24 cellular contexts compared by ENCODE assay signal in genomic region chr3:42176635-42177034, GRCh38.
DNase-seq lines count a peak whose midpoint lies in the region; ATAC-seq and TF ChIP-seq lines count a peak whose summit lies in the region.
"Had no signal": no experiment of that assay in that cellular context is flagged by ENCODE, and none has a peak within 500 bp of the region (broad histone marks: within the 10 kb centered on the region; RNA-seq: fewer than 3 reads in every experiment).

No MANE protein-coding gene starts in this region.

- no peaks in the 10 kb centered on the region for H3K9me3 ChIP-seq in HEK293 (ENCODE audit: control insufficient read depth, insufficient read depth, low read depth, low read length)
- H3K9me3 ChIP-seq in PC-3 (ENCODE audit: low read length), result no peaks in the 10 kb centered on the region
- H3K9me3 ChIP-seq in gastrocnemius medialis, result no peaks in the 10 kb centered on the region
- H3K9me3 ChIP-seq: esophagus muscularis mucosa, sigmoid colon, upper lobe of right lung had no signal

- H3K79me2 ChIP-seq in PC-3 (ENCODE audit: low read length), result no peaks in the 10 kb centered on the region

- H2AFZ ChIP-seq in PC-3 (ENCODE audit: low read length), result no peak overlapping the region

- peaks cover 33% of the 10 kb centered on the region for H3K9me3 Mint-ChIP-seq in glutamatergic neuron (ENCODE audit: unreplicated experiment)
- H3K9me3 Mint-ChIP-seq: T-helper 2 cell treated with Interferon-gamma antibody and Interleukin-4, amounts not matched to agents 5 μg/mL and 100 μg/mL, for 36 hours had no signal

- DNase-seq in PC-3, result peak; percentile 58
- no peak for DNase-seq in glutamatergic neuron
- DNase-seq in gastrocnemius medialis, result no peak
- no peak for DNase-seq in germinal center (ENCODE audit: low spot score)
- DNase-seq in NCI-H1436 (lab: John Stamatoyannopoulos, UW), result no peak
- DNase-seq: activated CD4-positive, CD25-positive, alpha-beta regulatory T cell treated with anti-CD3 and anti-CD28 coated beads, Interleukin-2, amount 50 U/mL, for 72 hours; activated CD8-positive, alpha-beta memory T cell treated with anti-CD3 and anti-CD28 coated beads, Interleukin-2, amount 10 ng/mL, durations not matched to agents 7 days and 5 days; effector CD4-positive, alpha-beta T cell; left ventricle myocardium superior; NCI-H1436 treated with DMSO at 0.1 percent for 48 hours; NCI-H82; stimulated activated naive CD8-positive, alpha-beta T cell treated with anti-CD3 and anti-CD28 coated beads, Interleukin-15, Interleukin-2, amounts not matched to agents 100 U/mL and 50 U/mL, for 24 hours; upper lobe of right lung had no signal

- intact Hi-C loops in PC-3 (cut with micrococcal nuclease), result no loop called here
- intact Hi-C loops in gastrocnemius medialis (cut with DNase I; ENCODE audit: low total_unique reads), result loop anchor here (5.0 kb wide), 1 partner anchor 154 kb away; no protein-coding TSS in a partner anchor

- peak overlapping the region; percentile 64 for H3K27ac Mint-ChIP-seq in glutamatergic neuron (ENCODE audit: unreplicated experiment)
- H3K27ac Mint-ChIP-seq: activated CD8-positive, alpha-beta memory T cell treated with anti-CD3 and anti-CD28 coated beads, Interleukin-2, amount 10 ng/mL, durations not matched to agents 7 days and 5 days; T-helper 2 cell treated with Interferon-gamma antibody and Interleukin-4, amounts not matched to agents 5 μg/mL and 100 μg/mL, for 36 hours had no signal

- peaks cover 5% of the 10 kb centered on the region for H3F3A ChIP-seq in PC-3 (ENCODE audit: low read length, unreplicated experiment)

- no peak overlapping the region for H3K4me3 ChIP-seq in HEK293 (ENCODE audit: low read depth, low read length)
- no peak overlapping the region for H3K4me3 ChIP-seq in PC-3 (ENCODE audit: low read length)
- no peak overlapping the region for H3K4me3 ChIP-seq in gastrocnemius medialis
- H3K4me3 ChIP-seq: cardiac muscle cell, esophagus muscularis mucosa, sigmoid colon, SK-N-MC, upper lobe of right lung had no signal

- no peaks in the 10 kb centered on the region for H3K36me3 Mint-ChIP-seq in glutamatergic neuron (ENCODE audit: unreplicated experiment)

- TF ChIP-seq POLR2A in gastrocnemius medialis (IDR thresholded peaks at IDR 0.05), result no peak

- ATAC-seq in PC-3 (peak; percentile 4; the same call in 1 of the 2 replicates), gastrocnemius medialis (no peak), GM21447 (IDR thresholded peaks at IDR 0.05; ENCODE audit: unreplicated experiment) (no peak), HG03025 (IDR thresholded peaks at IDR 0.05; ENCODE audit: low FRiP score, unreplicated experiment) (no peak)
- ATAC-seq: activated CD8-positive, alpha-beta memory T cell treated with anti-CD3 and anti-CD28 coated beads, Interleukin-2, amount 10 ng/mL, durations not matched to agents 7 days and 5 days; HCT116; left ventricle myocardium superior; Panc1; stimulated activated naive CD8-positive, alpha-beta T cell treated with anti-CD3 and anti-CD28 coated beads, Interleukin-15, Interleukin-2, amounts not matched to agents 100 U/mL and 50 U/mL, for 24 hours; upper lobe of right lung had no signal

- TF ChIP-seq CTCF in HEK293 (tag by site-specific recombination; IDR thresholded peaks at IDR 0.05), result no peak
- TF ChIP-seq CTCF in PC-3 (conservative IDR thresholded peaks at IDR 0.05; ENCODE audit: low read depth, low read length), result no peak
- TF ChIP-seq CTCF in glutamatergic neuron (IDR thresholded peaks at IDR 0.05; ENCODE audit: partially characterized antibody, unreplicated experiment), result no peak
- TF ChIP-seq CTCF in gastrocnemius medialis (IDR thresholded peaks at IDR 0.05 in 4 of 5, conservative IDR thresholded peaks at IDR 0.05 in 1 of 5), result no peak

- peaks cover 44% of the 10 kb centered on the region for H3K4me1 Mint-ChIP-seq in glutamatergic neuron (ENCODE audit: low read depth, unreplicated experiment)

- H3K9me2 ChIP-seq in PC-3 (replicated peaks; ENCODE audit: low read length), result no peaks in the 10 kb centered on the region

- CTCF ChIA-PET in HEK293 (lab: Yijun Ruan, JAX), result interaction anchor here (0.6 to 5.3 kb wide), 2 partner anchors 14 to 17 kb away, joined by 4 to 28 read pairs; no protein-coding TSS in a partner anchor
- CTCF ChIA-PET in PC-3 (lab: Charles Lee), result interaction anchor here (0.6 kb wide), 1 partner anchor 14 kb away, joined by 3 read pairs; no protein-coding TSS in a partner anchor

- in situ Hi-C loops in gastrocnemius medialis (cut with MboI; ENCODE audit: low sequenced_read_pairs in 4 of 4), result loop anchor here in 2 of 4 donors (25.0 kb wide), 1 partner anchor 164 kb away; no protein-coding TSS in a partner anchor

- peaks cover 11% of the 10 kb centered on the region for H3K27me3 Mint-ChIP-seq in glutamatergic neuron (ENCODE audit: unreplicated experiment)
- H3K27me3 Mint-ChIP-seq: activated CD8-positive, alpha-beta memory T cell treated with anti-CD3 and anti-CD28 coated beads, Interleukin-2, amount 10 ng/mL, durations not matched to agents 7 days and 5 days; B cell had no signal

- H3K4me1 ChIP-seq in HEK293 (ENCODE audit: control insufficient read depth, insufficient read depth, low read length) (no peaks in the 10 kb centered on the region; the same call in 1 of the 2 replicates), PC-3 (ENCODE audit: insufficient read depth, low read length) (peaks cover 45% of the 10 kb centered on the region), gastrocnemius medialis (peaks cover 63 to 72% of the 10 kb centered on the region in 2 donors)

- H3K4me2 ChIP-seq in PC-3 (ENCODE audit: low read length), result no peak overlapping the region

- H3K27me3 ChIP-seq in PC-3 (ENCODE audit: low read length) (no peaks in the 10 kb centered on the region), gastrocnemius medialis (no peaks in the 10 kb centered on the region)
- H3K27me3 ChIP-seq: cardiac muscle cell, esophagus muscularis mucosa, sigmoid colon, upper lobe of right lung had no signal

- H4K20me1 ChIP-seq in PC-3 (ENCODE audit: low read length), result no peaks in the 10 kb centered on the region

- H3K4me3 Mint-ChIP-seq in glutamatergic neuron (ENCODE audit: unreplicated experiment), result no peak overlapping the region
- H3K4me3 Mint-ChIP-seq: activated CD8-positive, alpha-beta memory T cell treated with anti-CD3 and anti-CD28 coated beads, Interleukin-2, amount 10 ng/mL, durations not matched to agents 7 days and 5 days; T-helper 2 cell treated with Interferon-gamma antibody and Interleukin-4, amounts not matched to agents 5 μg/mL and 100 μg/mL, for 36 hours had no signal

- BruUV-seq in PC-3 (replicated peaks; lab: Mats Ljungman, UMichigan), result no TSS peak

- POLR2A ChIA-PET in HEK293 (lab: Yijun Ruan, JAX) (interaction anchor here (0.5 kb wide), 1 partner anchor 9 kb away, joined by 4 read pairs; no protein-coding TSS in a partner anchor), PC-3 (lab: Charles Lee; ENCODE audit: unreplicated experiment) (no interaction called here)

- H3K27ac ChIP-seq in HEK293 (ENCODE audit: extremely low read depth, low read depth, low read length) (no peak overlapping the region), PC-3 (ENCODE audit: low read length) (peak overlapping the region; percentile 29), gastrocnemius medialis (peak overlapping the region; percentile 81 to 89 (median 86))
- H3K27ac ChIP-seq: cardiac muscle cell, esophagus muscularis mucosa, sigmoid colon, SK-N-MC, upper lobe of right lung had no signal

- H3K36me3 ChIP-seq in HEK293 (ENCODE audit: control insufficient read depth in 2 of 2, insufficient read depth in 1 of 2, low read length in 2 of 2) (peaks cover 0 to 5% of the 10 kb centered on the region in 2 experiments; a peak in 1 of 3 replicates), PC-3 (ENCODE audit: low read depth, low read length) (no peaks in the 10 kb centered on the region), gastrocnemius medialis (no peaks in the 10 kb centered on the region)
- H3K36me3 ChIP-seq: cardiac muscle cell, sigmoid colon had no signal

- H3K9ac ChIP-seq in PC-3 (ENCODE audit: low read length), result no peak overlapping the region

TF ChIP-seq in HEK293, 187 proteins besides CTCF, POLR2A, EP300 and RAD21 (continues in another document):
- TF ChIP-seq INSM2 (tag by site-specific recombination; IDR thresholded peaks at IDR 0.05) (0 out of 2 replicates have a peak, but pooled peaks have one; percentile 22), GLIS1 (tag by site-specific recombination; IDR thresholded peaks at IDR 0.05) (peak; percentile 39), SP7 (tag by site-specific recombination; IDR thresholded peaks at IDR 0.05) (peak; percentile 70), SALL2 (tag by site-specific recombination; IDR thresholded peaks at IDR 0.05; ENCODE audit: borderline replicate concordance) (no peak), ZNF335 (tag by site-specific recombination; conservative IDR thresholded peaks at IDR 0.05) (0 out of 2 replicates have a peak, but pooled peaks have one; percentile 20), PRDM6 (tag by site-specific recombination; IDR thresholded peaks at IDR 0.05) (peak; percentile 35; the same call in 1 of the 2 replicates), ZNF202 (tag by site-specific recombination; IDR thresholded peaks at IDR 0.05; ENCODE audit: borderline replicate concordance) (no peak), TRIM28 (IDR thresholded peaks at IDR 0.05; ENCODE audit: borderline replicate concordance, low read length) (peak; percentile 52)
